Comparison of ENCODE assay signal across 1 cellular context in genomic region chr14:69647216-69647615, GRCh38.
TF ChIP-seq lines count a peak whose summit lies in the region.

No MANE protein-coding gene starts in this region.

TF ChIP-seq in IMR-90, 13 proteins besides CTCF, POLR2A, EP300 and RAD21 (continued from another document):
- TF ChIP-seq, protein P1, sequence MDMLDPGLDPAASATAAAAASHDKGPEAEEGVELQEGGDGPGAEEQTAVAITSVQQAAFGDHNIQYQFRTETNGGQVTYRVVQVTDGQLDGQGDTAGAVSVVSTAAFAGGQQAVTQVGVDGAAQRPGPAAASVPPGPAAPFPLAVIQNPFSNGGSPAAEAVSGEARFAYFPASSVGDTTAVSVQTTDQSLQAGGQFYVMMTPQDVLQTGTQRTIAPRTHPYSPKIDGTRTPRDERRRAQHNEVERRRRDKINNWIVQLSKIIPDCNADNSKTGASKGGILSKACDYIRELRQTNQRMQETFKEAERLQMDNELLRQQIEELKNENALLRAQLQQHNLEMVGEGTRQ (IDR thresholded peaks at IDR 0.05; ENCODE audit: low read depth, low read length): no peak
- TF ChIP-seq RCOR1 (IDR thresholded peaks at IDR 0.05; ENCODE audit: insufficient replicate concordance, low read length): no peak
- TF ChIP-seq RFX5 (IDR thresholded peaks at IDR 0.05; ENCODE audit: low read depth, low read length): no peak
- no peak for TF ChIP-seq CHD1 (IDR thresholded peaks at IDR 0.05; ENCODE audit: low read depth, low read length)
- no peak for TF ChIP-seq MAZ (IDR thresholded peaks at IDR 0.05; ENCODE audit: borderline replicate concordance, low read depth, low read length)
- no peak for TF ChIP-seq SMC3 (IDR thresholded peaks at IDR 0.05; ENCODE audit: low read depth, low read length)
- TF ChIP-seq MXI1 (IDR thresholded peaks at IDR 0.05; ENCODE audit: borderline replicate concordance, low read depth, low read length): no peak
TF ChIP-seq in IMR-90: peak in this region for 0.
